ENCODE assay signal across 1 cellular context in genomic region chr16:20396846-20397467, GRCh38.
TF ChIP-seq lines count a peak whose summit lies in the region.

No MANE protein-coding gene starts in this region.

TF ChIP-seq in HepG2, 621 proteins besides CTCF, POLR2A, EP300 and RAD21:
- no peak for TF ChIP-seq SMARCC2 (IDR thresholded peaks at IDR 0.05)
- TF ChIP-seq CEBPG (CRISPR knock-in tag; IDR thresholded peaks at IDR 0.05), result peak; percentile 40; the same call in 1 of the 2 replicates
- no peak for TF ChIP-seq ZNF292 (CRISPR knock-in tag; IDR thresholded peaks at IDR 0.05; ENCODE audit: borderline replicate concordance, low read depth)
- TF ChIP-seq ZNF7 (CRISPR knock-in tag; IDR thresholded peaks at IDR 0.05), result peak; percentile 90
- TF ChIP-seq PAXIP1 (CRISPR knock-in tag; conservative IDR thresholded peaks at IDR 0.05), result no peak
- TF ChIP-seq ATRX (CRISPR knock-in tag; IDR thresholded peaks at IDR 0.05; ENCODE audit: borderline replicate concordance), result no peak
- TF ChIP-seq MNT (IDR thresholded peaks at IDR 0.05), result no peak
- TF ChIP-seq ARHGAP35 (CRISPR knock-in tag; IDR thresholded peaks at IDR 0.05; ENCODE audit: borderline replicate concordance), result 0 out of 2 replicates have a peak, but pooled peaks have one; percentile 38
- TF ChIP-seq ZNF33B (CRISPR knock-in tag; IDR thresholded peaks at IDR 0.05), result no peak
- TF ChIP-seq MEIS2 (CRISPR knock-in tag; IDR thresholded peaks at IDR 0.05), result no peak
- no peak for TF ChIP-seq ZBTB20 (CRISPR knock-in tag; IDR thresholded peaks at IDR 0.05; ENCODE audit: borderline replicate concordance, low read depth)
- TF ChIP-seq KLF13 (CRISPR knock-in tag; IDR thresholded peaks at IDR 0.05), result no peak
- TF ChIP-seq ZNF33A (CRISPR knock-in tag; IDR thresholded peaks at IDR 0.05; ENCODE audit: borderline replicate concordance), result peak; percentile 80; the same call in 1 of the 2 replicates
- TF ChIP-seq YEATS2 (CRISPR knock-in tag; IDR thresholded peaks at IDR 0.05; ENCODE audit: borderline replicate concordance), result no peak
- peak; percentile 92 for TF ChIP-seq CEBPB (IDR thresholded peaks at IDR 0.05; ENCODE audit: borderline replicate concordance, low read depth, low read length)
- no peak; the same call in 1 of the 2 replicates for TF ChIP-seq ZNF816 (CRISPR knock-in tag; IDR thresholded peaks at IDR 0.05; ENCODE audit: borderline replicate concordance)
- no peak for TF ChIP-seq SAFB2 (CRISPR knock-in tag; IDR thresholded peaks at IDR 0.05; ENCODE audit: borderline replicate concordance, low read depth)
- peak; percentile 59; the same call in 1 of the 2 replicates for TF ChIP-seq ZNF850 (CRISPR knock-in tag; conservative IDR thresholded peaks at IDR 0.05)
- TF ChIP-seq ETS1 (CRISPR knock-in tag; IDR thresholded peaks at IDR 0.05), result no peak
- no peak for TF ChIP-seq THAP11 (CRISPR knock-in tag; IDR thresholded peaks at IDR 0.05)
- no peak for TF ChIP-seq HNF4G (IDR thresholded peaks at IDR 0.05; ENCODE audit: borderline replicate concordance, low read depth, low read length)
- no peak for TF ChIP-seq HNF4G (CRISPR knock-in tag; IDR thresholded peaks at IDR 0.05; ENCODE audit: borderline replicate concordance, low read depth)
- peak; percentile 40; the same call in 1 of the 2 replicates for TF ChIP-seq HHEX (CRISPR knock-in tag; IDR thresholded peaks at IDR 0.05)
- TF ChIP-seq TARDBP (CRISPR knock-in tag; IDR thresholded peaks at IDR 0.05), result no peak
- 0 out of 2 replicates have a peak, but pooled peaks have one; percentile 51 for TF ChIP-seq ZNF670 (CRISPR knock-in tag; IDR thresholded peaks at IDR 0.05; ENCODE audit: borderline replicate concordance)
- 0 out of 2 replicates have a peak, but pooled peaks have one; percentile 23 for TF ChIP-seq ZNF891 (CRISPR knock-in tag; IDR thresholded peaks at IDR 0.05)
- TF ChIP-seq HES4 (CRISPR knock-in tag; IDR thresholded peaks at IDR 0.05; ENCODE audit: borderline replicate concordance), result no peak
- TF ChIP-seq NFIC (IDR thresholded peaks at IDR 0.05; ENCODE audit: low read length), result no peak
